21 cellular contexts compared by ENCODE assay signal in the genomic region with DNA sequence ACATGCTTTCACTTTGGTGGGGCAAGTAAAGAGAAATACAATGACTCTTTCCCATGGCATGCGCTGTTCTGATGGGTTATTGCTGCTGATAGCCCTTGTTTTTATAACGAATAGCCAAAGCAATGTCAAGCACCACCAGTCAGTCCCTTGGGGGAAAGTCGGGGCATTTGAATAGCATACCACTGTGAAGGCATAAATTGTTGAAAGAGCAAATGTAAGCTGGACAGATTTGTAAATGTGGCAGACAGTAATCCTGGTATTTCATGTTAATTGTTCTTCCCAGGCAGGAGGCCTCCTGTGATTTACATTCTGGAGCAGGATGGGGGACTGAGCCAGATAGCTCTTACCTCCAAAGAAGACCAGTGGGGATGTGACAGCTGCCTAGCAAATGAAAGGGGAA.
"Had no signal": no experiment of that assay in that cellular context is flagged by ENCODE, and none has a peak within 500 bp of the region (broad histone marks: within the 10 kb centered on the region; RNA-seq: fewer than 3 reads in every experiment).

No MANE protein-coding gene starts in this region.

- H3K9me3 ChIP-seq: breast epithelium, gastrocnemius medialis, lower lobe of right lung, thoracic aorta, upper lobe of right lung had no signal

- DNase-seq: activated CD4-positive, alpha-beta T cell treated with anti-CD3 and anti-CD28 coated beads, Interleukin-2, amount 50 U/mL, for 4 hours; activated CD4-positive, CD25-positive, alpha-beta regulatory T cell treated with anti-CD3 and anti-CD28 coated beads, Interleukin-2, amount 50 U/mL, for 72 hours; activated naive CD4-positive, alpha-beta T cell; activated naive CD8-positive, alpha-beta T cell treated with anti-CD3 and anti-CD28 coated beads, Interleukin-2, amount 10 ng/mL, durations not matched to agents 7 days and 5 days; activated T-cell treated with anti-CD3 and anti-CD28 coated beads for 4 hours; cerebellar nuclear complex; effector CD8-positive, alpha-beta T cell; gastrocnemius medialis; heart left ventricle; kidney glomerular epithelial cell; lower lobe of right lung; stimulated activated CD4-positive, alpha-beta T cell treated with anti-CD3 and anti-CD28 coated beads, Interleukin-12 subunit alpha, Interleukin-12 subunit beta, amount 100 ng/mL, for 4 hours; stimulated activated CD4-positive, alpha-beta T cell treated with anti-CD3 and anti-CD28 coated beads, Interleukin-2, amount 100 ng/mL, for 24 hours; T-helper 9 cell; upper lobe of right lung had no signal

- H3K36me3 Mint-ChIP-seq: activated naive CD8-positive, alpha-beta T cell treated with anti-CD3 and anti-CD28 coated beads, Interleukin-2, amount 10 ng/mL, durations not matched to agents 7 days and 5 days; mesothelial cell of epicardium; stimulated activated effector memory CD8-positive, alpha-beta T cell treated with anti-CD3 and anti-CD28 coated beads, Interleukin-12 subunit alpha, Interleukin-12 subunit beta, amount 100 ng/mL, for 72 hours had no signal

- H3K4me1 Mint-ChIP-seq: activated naive CD8-positive, alpha-beta T cell treated with anti-CD3 and anti-CD28 coated beads, Interleukin-2, amount 10 ng/mL, durations not matched to agents 7 days and 5 days; neural crest cell; stimulated activated effector memory CD8-positive, alpha-beta T cell treated with anti-CD3 and anti-CD28 coated beads, Interleukin-12 subunit alpha, Interleukin-12 subunit beta, amount 100 ng/mL, for 72 hours had no signal

- H3K4me3 Mint-ChIP-seq: activated naive CD8-positive, alpha-beta T cell treated with anti-CD3 and anti-CD28 coated beads, Interleukin-2, amount 10 ng/mL, durations not matched to agents 7 days and 5 days; mesothelial cell of epicardium; neural crest cell; stimulated activated effector memory CD8-positive, alpha-beta T cell treated with anti-CD3 and anti-CD28 coated beads, Interleukin-12 subunit alpha, Interleukin-12 subunit beta, amount 100 ng/mL, for 72 hours had no signal

- H3K27ac Mint-ChIP-seq: activated naive CD8-positive, alpha-beta T cell treated with anti-CD3 and anti-CD28 coated beads, Interleukin-2, amount 10 ng/mL, durations not matched to agents 7 days and 5 days; mesothelial cell of epicardium; stimulated activated effector memory CD8-positive, alpha-beta T cell treated with anti-CD3 and anti-CD28 coated beads, Interleukin-12 subunit alpha, Interleukin-12 subunit beta, amount 100 ng/mL, for 72 hours had no signal

- H3K9me3 Mint-ChIP-seq: activated naive CD8-positive, alpha-beta T cell treated with anti-CD3 and anti-CD28 coated beads, Interleukin-2, amount 10 ng/mL, durations not matched to agents 7 days and 5 days; mesothelial cell of epicardium; neural crest cell; stimulated activated effector memory CD8-positive, alpha-beta T cell treated with anti-CD3 and anti-CD28 coated beads, Interleukin-12 subunit alpha, Interleukin-12 subunit beta, amount 100 ng/mL, for 72 hours had no signal

- H3K4me3 ChIP-seq: breast epithelium, gastrocnemius medialis, heart left ventricle, lower lobe of right lung, thoracic aorta, upper lobe of right lung had no signal

- H3K27me3 ChIP-seq: breast epithelium, gastrocnemius medialis, heart left ventricle, upper lobe of right lung had no signal

- H3K36me3 ChIP-seq: breast epithelium, gastrocnemius medialis, heart left ventricle, lower lobe of right lung, thoracic aorta, upper lobe of right lung had no signal

- H3K4me1 ChIP-seq: breast epithelium, gastrocnemius medialis, heart left ventricle, lower lobe of right lung, upper lobe of right lung had no signal

- H3K27ac ChIP-seq: breast epithelium, epithelial cell of prostate, gastrocnemius medialis, heart left ventricle, lower lobe of right lung, thoracic aorta, upper lobe of right lung had no signal

- ATAC-seq: gastrocnemius medialis; heart left ventricle; lower lobe of right lung; stimulated activated effector memory CD8-positive, alpha-beta T cell treated with anti-CD3 and anti-CD28 coated beads, Interleukin-12 subunit alpha, Interleukin-12 subunit beta, amount 100 ng/mL, for 72 hours; upper lobe of right lung had no signal
